Comparison of ENCODE assay signal across 8 cellular contexts in genomic region chr12:57896437-57897201, GRCh38. TPM values are rescaled to one million over a fixed set of nuclear protein-coding genes. Genes with fewer than 3 reads are reported as not detected.
DNase-seq lines count a peak whose midpoint lies in the region; ATAC-seq and TF ChIP-seq lines count a peak whose summit lies in the region.

No MANE protein-coding gene starts in this region.

- H3K27ac ChIP-seq in HEK293 (ENCODE audit: extremely low read depth, low read depth, low read length) (peak overlapping the region; percentile 69; the same call in 1 of the 2 replicates), SK-N-SH (ENCODE audit: low read depth in 2 of 2, low read length in 1 of 2) (peak overlapping the region; percentile 97 to 99), liver (ENCODE audit: low read depth in 1 of 2, low read length in 2 of 2) (peak overlapping the region; percentile 84 to 93)

- peak overlapping the region; percentile 88 for H3K4me2 ChIP-seq in SK-N-SH

- no peaks in the 10 kb centered on the region for H3K9me3 Mint-ChIP-seq in stimulated activated naive CD8-positive, alpha-beta T cell treated with anti-CD3 and anti-CD28 coated beads, Interleukin-15, amount 100 ng/mL, for 72 hours

- no peaks in the 10 kb centered on the region for H4K20me1 ChIP-seq in SK-N-SH (ENCODE audit: insufficient read depth)

- H3F3A ChIP-seq in SK-N-SH (replicated peaks; ENCODE audit: insufficient read depth): peaks cover 39% of the 10 kb centered on the region

- CTCF ChIA-PET in HEK293 (lab: Yijun Ruan, JAX): interaction anchor here (0.6 to 3.3 kb wide), 15 partner anchors 7 to 137 kb away, joined by 3 to 36 read pairs (median 4); no protein-coding TSS in a partner anchor
- CTCF ChIA-PET in SK-N-SH (lab: Yijun Ruan, JAX): interaction anchor here (0.7 to 10.3 kb wide), 21 partner anchors 8 to 137 kb away, joined by 3 to 67 read pairs (median 4); partner anchors contain the start of gene CTDSP2

- H3K4me1 Mint-ChIP-seq in stimulated activated naive CD8-positive, alpha-beta T cell treated with anti-CD3 and anti-CD28 coated beads, Interleukin-15, amount 100 ng/mL, for 72 hours: peaks cover 73% of the 10 kb centered on the region

- H3K4me1 ChIP-seq in HEK293 (ENCODE audit: control insufficient read depth, insufficient read depth, low read length) (peaks cover 15% of the 10 kb centered on the region), SK-N-SH (ENCODE audit: control insufficient read depth in 1 of 2, insufficient read depth in 2 of 2, low read depth in 1 of 2, low read length in 1 of 2) (peaks cover 75 to 76% of the 10 kb centered on the region in 2 experiments), liver (ENCODE audit: control insufficient read depth in 4 of 4, insufficient read depth in 4 of 4, low read length in 3 of 4) (peaks cover 0 to 19% (median 3%) of the 10 kb centered on the region in 4 donors)

- POLR2A ChIA-PET in HEK293 (lab: Yijun Ruan, JAX) (interaction anchor here (0.9 to 5.0 kb wide), 13 partner anchors 8 to 124 kb away, joined by 3 to 61 read pairs (median 6); partner anchors contain the start of genes ATP23, CTDSP2, EEF1AKMT3 and METTL1), SK-N-SH (lab: Yijun Ruan, JAX) (interaction anchor here (0.9 to 5.4 kb wide), 5 partner anchors 9 to 64 kb away, joined by 3 to 52 read pairs (median 4); partner anchors contain the start of gene CTDSP2)

- ATAC-seq in stimulated activated naive CD8-positive, alpha-beta T cell treated with anti-CD3 and anti-CD28 coated beads, Interleukin-15, amount 100 ng/mL, for 72 hours: no peak
- no peak for ATAC-seq in GM21390 (IDR thresholded peaks at IDR 0.05; ENCODE audit: unreplicated experiment)

- peaks cover 8% of the 10 kb centered on the region; the same call in 1 of the 2 replicates for H3K79me2 ChIP-seq in SK-N-SH (ENCODE audit: insufficient read depth)

- TF ChIP-seq RAD21 in SK-N-SH (IDR thresholded peaks at IDR 0.05; ENCODE audit: low read length): peak; percentile 60
- TF ChIP-seq RAD21 in liver (IDR thresholded peaks at IDR 0.05): peak; percentile 73 to 74

- TF ChIP-seq CTCF in HEK293 (tag by site-specific recombination; IDR thresholded peaks at IDR 0.05) (peak; percentile 32; the same call in 1 of the 2 replicates), SK-N-SH (IDR thresholded peaks at IDR 0.05) (peak; percentile 42), liver (IDR thresholded peaks at IDR 0.05; ENCODE audit: low read depth, low read length, missing input control) (no peak)

- 0% methylated on average over 7 of the region's 54 CpGs for WGBS in SK-N-SH (ENCODE audit: low lambda C conversion rate)
- WGBS in liver: 3% methylated on average over 54 of the region's 54 CpGs

- H3K9me3 ChIP-seq in HEK293 (ENCODE audit: control insufficient read depth, insufficient read depth, low read depth, low read length) (no peaks in the 10 kb centered on the region), SK-N-SH (no peaks in the 10 kb centered on the region), liver (ENCODE audit: control insufficient read depth in 4 of 4, low read length in 3 of 4) (no peaks in the 10 kb centered on the region)

- peak; percentile 14 to 72; a peak in 3 of 4 replicates for TF ChIP-seq EP300 in SK-N-SH (IDR thresholded peaks at IDR 0.05; ENCODE audit: borderline replicate concordance in 1 of 2, low read depth in 1 of 2, low read length in 1 of 2)

- H3K27me3 ChIP-seq in SK-N-SH (ENCODE audit: insufficient read depth) (no peaks in the 10 kb centered on the region), liver (ENCODE audit: control insufficient read depth in 4 of 4, insufficient read depth in 4 of 4, low read length in 3 of 4) (no peaks in the 10 kb centered on the region)

- H2AFZ ChIP-seq in SK-N-SH (ENCODE audit: low read depth): peak overlapping the region; percentile 78

- H3K9ac ChIP-seq in SK-N-SH (peak overlapping the region; percentile 71), liver (ENCODE audit: low read depth in 1 of 2, low read length in 2 of 2) (peak overlapping the region; percentile 58 to 74)

- H3K27me3 Mint-ChIP-seq in stimulated activated naive CD8-positive, alpha-beta T cell treated with anti-CD3 and anti-CD28 coated beads, Interleukin-15, amount 100 ng/mL, for 72 hours: peaks cover 10% of the 10 kb centered on the region

- no peaks in the 10 kb centered on the region for H3K9me2 ChIP-seq in SK-N-SH

- DNase-seq in AG20443 (ENCODE audit: low spot score) (peak; percentile 79), SK-N-SH (peak; percentile 82), ecto neural progenitor cell (ENCODE audit: low spot score) (peak; percentile 88)
- no peak for DNase-seq in stimulated activated naive CD8-positive, alpha-beta T cell treated with anti-CD3 and anti-CD28 coated beads, Interleukin-15, amount 100 ng/mL, for 72 hours
- no peak for DNase-seq in activated CD4-positive, CD25-positive, alpha-beta regulatory T cell treated with anti-CD3 and anti-CD28 coated beads, Interleukin-2, amount 50 U/mL, for 72 hours

- H3K27ac Mint-ChIP-seq in stimulated activated naive CD8-positive, alpha-beta T cell treated with anti-CD3 and anti-CD28 coated beads, Interleukin-15, amount 100 ng/mL, for 72 hours: peak overlapping the region; percentile 78 to 80

- H3K4me3 Mint-ChIP-seq in stimulated activated naive CD8-positive, alpha-beta T cell treated with anti-CD3 and anti-CD28 coated beads, Interleukin-15, amount 100 ng/mL, for 72 hours: peak overlapping the region; percentile 86 to 93

- H3K36me3 ChIP-seq in HEK293 (ENCODE audit: control insufficient read depth in 2 of 2, insufficient read depth in 1 of 2, low read length in 2 of 2) (no peaks in the 10 kb centered on the region), SK-N-SH (replicated peaks in 1 of 2; ENCODE audit: control insufficient read depth in 1 of 2, insufficient read depth in 2 of 2, low read length in 1 of 2) (no peaks in the 10 kb centered on the region), liver (ENCODE audit: control insufficient read depth in 4 of 4, insufficient read depth in 3 of 4, low read depth in 1 of 4, low read length in 3 of 4) (no peaks in the 10 kb centered on the region)

- peak overlapping the region; percentile 37 for H3K4me3 ChIP-seq in HEK293 (ENCODE audit: low read depth, low read length)
- peak overlapping the region; percentile 44 to 50 for H3K4me3 ChIP-seq in SK-N-SH (ENCODE audit: low read depth in 2 of 2, low read length in 1 of 2)
- H3K4me3 ChIP-seq in liver (ENCODE audit: low read depth in 1 of 3, low read length in 3 of 3): peak overlapping the region; percentile 51 to 77 (median 64)

TF ChIP-seq in HEK293, 187 proteins besides CTCF, POLR2A, EP300 and RAD21 (continues in another document):
- TF ChIP-seq ZNF76 (tag by site-specific recombination; IDR thresholded peaks at IDR 0.05; ENCODE audit: borderline replicate concordance, low read depth) (peak; percentile 43; the same call in 1 of the 2 replicates), ZNF664 (tag by site-specific recombination; IDR thresholded peaks at IDR 0.05) (no peak), ZNF155 (tag by site-specific recombination; IDR thresholded peaks at IDR 0.05) (no peak)

TF ChIP-seq in SK-N-SH, 30 proteins besides CTCF, POLR2A, EP300 and RAD21 (continues in another document):
- TF ChIP-seq EZH2phosphoT487 (IDR thresholded peaks at IDR 0.05; ENCODE audit: borderline replicate concordance, low read depth) (no peak), JUND (IDR thresholded peaks at IDR 0.05) (0 out of 2 replicates have a peak, but pooled peaks have one; percentile 5), GATA2 (CRISPR knock-in tag; IDR thresholded peaks at IDR 0.05) (no peak), SIN3A (IDR thresholded peaks at IDR 0.05; ENCODE audit: borderline replicate concordance, low read depth, low read length) (no peak; the same call in 1 of the 2 replicates), RCOR1 (IDR thresholded peaks at IDR 0.05; ENCODE audit: low read length) (no peak), IRF3 (IDR thresholded peaks at IDR 0.05; ENCODE audit: low read depth, low read length) (no peak), MEF2A (IDR thresholded peaks at IDR 0.05; ENCODE audit: borderline replicate concordance, low read depth) (no peak)

TF ChIP-seq in liver, 16 proteins besides CTCF, POLR2A, EP300 and RAD21 (continues in another document):
- TF ChIP-seq HNF4G (IDR thresholded peaks at IDR 0.05) (no peak), ZBTB33 (IDR thresholded peaks at IDR 0.05) (no peak), ATF3 (IDR thresholded peaks at IDR 0.05) (no peak), TAF1 (conservative IDR thresholded peaks at IDR 0.05) (no peak), HNF4A (conservative IDR thresholded peaks at IDR 0.05) (no peak), MAX (IDR thresholded peaks at IDR 0.05) (peak; percentile 44), SP1 (IDR thresholded peaks at IDR 0.05) (no peak), RXRA (IDR thresholded peaks at IDR 0.05) (peak; percentile 27 to 33), EGR1 (IDR thresholded peaks at IDR 0.05; ENCODE audit: low read depth in 2 of 2) (no peak)

RNA-seq across cellular contexts. Expression of gene ATP23, which starts 44.7 kb away (rescaled TPM):
- polyA plus RNA-seq in SK-N-SH (2012; rRNA removed) (6.4 and 6.6 TPM in 2 replicates), liver (1 to 10 TPM; 2.8 to 5.0 TPM)
- 7.0 and 7.2 TPM in 2 replicates for polyA plus RNA-seq in SK-N-SH (2012; cell fraction: cytosol; rRNA removed)
- 2.6 and 2.8 TPM in 2 replicates for polyA plus RNA-seq in SK-N-SH (2012; cell fraction: nucleus; rRNA removed)
- total RNA-seq in liver: 1 to 10 TPM; 4.1 to 7.1 TPM

RNA-seq across cellular contexts. Expression of gene CTDSP2, which starts 50.1 kb away (rescaled TPM):
- 117 and 119 TPM in 2 replicates for polyA plus RNA-seq in SK-N-SH (2012; rRNA removed)
- polyA plus RNA-seq in SK-N-SH (2012; cell fraction: cytosol; rRNA removed): 87.3 and 102 TPM in 2 replicates
- polyA plus RNA-seq in SK-N-SH (2012; cell fraction: nucleus; rRNA removed): 145 and 147 TPM in 2 replicates
- total RNA-seq in liver: 10 to 100 TPM; 38.6 to 60.9 TPM
- polyA plus RNA-seq in liver: 10 to 100 TPM; 20.1 to 48.9 TPM

Comparison
In these comparisons a context has a peak if more than half of its experiments do, and no peak if none do; other contexts are left out.
1. DNase-seq: peak in AG20443 (single experiment), SK-N-SH (single experiment) and ecto neural progenitor cell (single experiment); none in stimulated activated naive CD8-positive, alpha-beta T cell treated with anti-CD3 and anti-CD28 coated beads, Interleukin-15, amount 100 ng/mL, for 72 hours (0 of 2) and activated CD4-positive, CD25-positive, alpha-beta regulatory T cell treated with anti-CD3 and anti-CD28 coated beads, Interleukin-2, amount 50 U/mL, for 72 hours (single experiment).
2. Peak in every context shown above with its lines, with median percentiles within 50 percentile points of each other: H3K27ac ChIP-seq and H3K4me3 ChIP-seq.